In genomic region chr20:59850018-59850641, GRCh38 we compare ENCODE assay signal across 8 cellular contexts.
A peak's percentile ranks its signal among the peaks of the same experiment; 100 is the strongest.
DNase-seq lines count a peak whose midpoint lies in the region; ATAC-seq, FAIRE-seq and TF ChIP-seq lines count a peak whose summit lies in the region.

No MANE protein-coding gene starts in this region.

- no peak for TF ChIP-seq POLR2A in A549 (IDR thresholded peaks at IDR 0.05; ENCODE audit: low read length)

- no peak overlapping the region for H3K23ac ChIP-seq in mesendoderm (ENCODE audit: low read length)

- 45% methylated on average over 7 of the region's 7 CpGs for WGBS in A549 (ENCODE audit: missing lambda C conversion rate)
- no CpG with 5 or more reads among the region's 7 CpGs for WGBS in mesendoderm (ENCODE audit: extremely low coverage, insufficient coverage, low lambda C conversion rate)

- no peak overlapping the region for H3K4ac ChIP-seq in mesendoderm (ENCODE audit: low read depth, low read length)

- no peak overlapping the region for H4K8ac ChIP-seq in mesendoderm (ENCODE audit: low read depth, low read length)

- H3K56ac ChIP-seq in mesendoderm (ENCODE audit: low read length) = no peak overlapping the region

- POLR2A ChIA-PET in A549 (lab: Yijun Ruan, JAX) = no interaction called here

- H3K36me3 ChIP-seq in bronchial epithelial cell (ENCODE audit: control insufficient read depth, insufficient read depth, low read length) = no peaks in the 10 kb centered on the region
- H3K36me3 ChIP-seq in mesendoderm (ENCODE audit: control insufficient read depth, insufficient read depth, low read length) = no peaks in the 10 kb centered on the region

- H3K27ac ChIP-seq in A549 = no peak overlapping the region
- H3K27ac ChIP-seq in mesendoderm (ENCODE audit: low read depth, low read length) = no peak overlapping the region

- H2AK5ac ChIP-seq in mesendoderm (ENCODE audit: low read length) = no peak overlapping the region

- H3K9me3 ChIP-seq in A549 = no peaks in the 10 kb centered on the region

- H3K4me1 ChIP-seq in A549 = no peaks in the 10 kb centered on the region
- H3K4me1 ChIP-seq in mesendoderm (ENCODE audit: control insufficient read depth, low read depth, low read length) = no peaks in the 10 kb centered on the region

- no peak overlapping the region for H2BK120ac ChIP-seq in mesendoderm (ENCODE audit: low read depth, low read length)

- no peaks in the 10 kb centered on the region for H3K27me3 ChIP-seq in bronchial epithelial cell (ENCODE audit: control insufficient read depth, insufficient read depth, low read length)
- no peaks in the 10 kb centered on the region for H3K27me3 ChIP-seq in mesendoderm (ENCODE audit: insufficient read depth, low read length, poor library complexity)

- TF ChIP-seq EP300 in A549 (IDR thresholded peaks at IDR 0.05) = no peak

- peak; percentile 25 to 49 for DNase-seq in A549 (ENCODE audit: low read depth in 1 of 2, low spot score in 1 of 2)
- no peak for DNase-seq in GM18507 (ENCODE audit: extremely low spot score, insufficient read length, low read depth)
- peak; percentile 48 for DNase-seq in NCI-H2227 (lab: John Stamatoyannopoulos, UW; ENCODE audit: unreplicated experiment)
- peak; percentile 53 for DNase-seq in bronchial epithelial cell (ENCODE audit: low read depth)
- DNase-seq in mesendoderm = peak; percentile 46
- DNase-seq in activated T-cell treated with anti-CD3 and anti-CD28 coated beads for 4 hours = no peak

- no peak overlapping the region for H3K4me2 ChIP-seq in A549
- no peak overlapping the region for H3K4me2 ChIP-seq in mesendoderm (ENCODE audit: low read length)

- no peak overlapping the region for H3K4me3 ChIP-seq in A549
- H3K4me3 ChIP-seq in bronchial epithelial cell (ENCODE audit: low read depth, low read length) = no peak overlapping the region
- no peak overlapping the region for H3K4me3 ChIP-seq in mesendoderm (ENCODE audit: low read length)

- CTCF ChIA-PET in A549 (lab: Yijun Ruan, JAX) = interaction anchor here (0.6 to 8.1 kb wide), 21 partner anchors 9 to 277 kb away, joined by 3 to 68 read pairs (median 4); partner anchors contain the start of gene SYCP2

- no peak overlapping the region for H4K5ac ChIP-seq in mesendoderm (ENCODE audit: low read length)

- FAIRE-seq in A549 (lab: Jason Lieb, UNC) (peak; percentile 43), GM18507 (lab: Jason Lieb, UNC) (peak; percentile 69), bronchial epithelial cell (lab: Jason Lieb, UNC) (no peak)

- H2BK5ac ChIP-seq in mesendoderm (ENCODE audit: low read length) = no peak overlapping the region

- peak; percentile 57 for TF ChIP-seq CTCF in A549 (IDR thresholded peaks at IDR 0.05)
- TF ChIP-seq CTCF in bronchial epithelial cell (IDR thresholded peaks at IDR 0.05; ENCODE audit: insufficient read depth, low read length, severe bottlenecking) = peak; percentile 44

- ATAC-seq in A549 (peak in 1 of 2 experiments; percentile 70; a peak in 2 of 6 replicates), HG02642 (IDR thresholded peaks at IDR 0.05; ENCODE audit: poor library complexity, unreplicated experiment) (no peak), GM19452 (IDR thresholded peaks at IDR 0.05; ENCODE audit: unreplicated experiment) (no peak)

- H3K18ac ChIP-seq in mesendoderm (ENCODE audit: low read length) = no peak overlapping the region

- H3K79me1 ChIP-seq in mesendoderm (ENCODE audit: low read length) = no peaks in the 10 kb centered on the region

- no peak overlapping the region for H2BK15ac ChIP-seq in mesendoderm (replicated peaks; ENCODE audit: low read depth)

- no peak overlapping the region for H3K9ac ChIP-seq in mesendoderm (ENCODE audit: low read length)

- H3K79me2 ChIP-seq in mesendoderm (ENCODE audit: control insufficient read depth, insufficient read depth, low read length) = no peaks in the 10 kb centered on the region

- peak; percentile 52 to 54; a peak in 4 of 5 replicates for TF ChIP-seq RAD21 in A549 (conservative IDR thresholded peaks at IDR 0.05 in 1 of 2, IDR thresholded peaks at IDR 0.05 in 1 of 2)

TF ChIP-seq in A549, 52 proteins besides CTCF, POLR2A, EP300 and RAD21:
- TF ChIP-seq ZSCAN20 (CRISPR knock-in tag; IDR thresholded peaks at IDR 0.05) = no peak
- TF ChIP-seq JUNB (IDR thresholded peaks at IDR 0.05) = no peak
- TF ChIP-seq SMC3 (IDR thresholded peaks at IDR 0.05) = peak; percentile 43

Comparison
In these comparisons a context has a peak if more than half of its experiments do, and no peak if none do; other contexts are left out.
1. DNase-seq: peak in A549 (2 of 2), NCI-H2227 (single experiment), bronchial epithelial cell (single experiment) and mesendoderm (single experiment); none in GM18507 (single experiment) and activated T-cell treated with anti-CD3 and anti-CD28 coated beads for 4 hours (single experiment).